In the genomic region with DNA sequence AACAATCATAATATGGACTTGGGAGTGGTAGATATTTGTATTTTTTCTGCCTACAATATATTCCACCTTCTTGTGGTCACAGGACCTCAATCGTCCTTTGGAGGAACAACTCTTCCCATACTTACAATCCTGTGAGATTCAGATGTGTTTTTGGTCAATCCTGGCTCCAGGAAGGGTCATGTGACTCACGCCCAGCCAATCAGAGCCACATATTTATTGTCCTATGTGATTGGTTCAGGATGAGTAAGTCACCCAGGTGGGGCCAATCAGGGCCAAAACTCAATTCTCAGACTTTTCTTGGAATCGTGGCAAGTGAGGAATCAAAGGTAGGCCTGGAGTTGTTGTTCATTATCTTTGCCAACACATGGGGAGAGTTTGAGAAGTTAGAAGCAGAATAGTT, we compare ENCODE assay signal across 15 cellular contexts.
DNase-seq lines count a peak whose midpoint lies in the region; ATAC-seq and TF ChIP-seq lines count a peak whose summit lies in the region.
"Had no signal": no experiment of that assay in that cellular context is flagged by ENCODE, and none has a peak within 500 bp of the region (broad histone marks: within the 10 kb centered on the region; RNA-seq: fewer than 3 reads in every experiment).

No MANE protein-coding gene starts in this region.

- no peaks in the 10 kb centered on the region for H3K9me3 ChIP-seq in WERI-Rb-1 (ENCODE audit: severe bottlenecking)
- H3K9me3 ChIP-seq in testis, result no peaks in the 10 kb centered on the region
- no peaks in the 10 kb centered on the region for H3K9me3 ChIP-seq in aorta (ENCODE audit: control insufficient read depth, low read length)
- H3K9me3 ChIP-seq: BLaER1 treated with 17β-estradiol and CSF1 and Interleukin-3, amounts not matched to agents 10 nM and 100 nM; HAP-1 had no signal

- H3K4me1 ChIP-seq in testis, result no peaks in the 10 kb centered on the region
- H3K4me1 ChIP-seq in aorta (ENCODE audit: control insufficient read depth in 1 of 2, insufficient read depth in 2 of 2, low read length in 2 of 2), result no peaks in the 10 kb centered on the region
- H3K4me1 ChIP-seq: BLaER1 treated with 17β-estradiol and CSF1 and Interleukin-3, amounts not matched to agents 10 nM and 100 nM; HAP-1 had no signal

- H3K27me3 ChIP-seq in WERI-Rb-1 (ENCODE audit: insufficient read depth, low read depth, severe bottlenecking) (no peaks in the 10 kb centered on the region), testis (no peaks in the 10 kb centered on the region), aorta (ENCODE audit: control insufficient read depth in 1 of 2, insufficient read depth in 2 of 2, low read length in 1 of 2) (no peaks in the 10 kb centered on the region)
- H3K27me3 ChIP-seq: BLaER1 treated with 17β-estradiol and CSF1 and Interleukin-3, amounts not matched to agents 10 nM and 100 nM had no signal

- H3K27ac ChIP-seq in WERI-Rb-1 (peak overlapping the region; percentile 65), testis (no peak overlapping the region), aorta (ENCODE audit: low read depth in 1 of 2, low read length in 2 of 2) (no peak overlapping the region)
- H3K27ac ChIP-seq: 22Rv1; BLaER1 treated with 17β-estradiol and CSF1 and Interleukin-3, amounts not matched to agents 10 nM and 100 nM had no signal

- TF ChIP-seq CTCF in WERI-Rb-1 (IDR thresholded peaks at IDR 0.05; ENCODE audit: low read depth, low read length) (no peak), testis (IDR thresholded peaks at IDR 0.05) (no peak)

- 40 to 50% methylated on average over 3 of the region's 3 CpGs for WGBS in testis, 2 donors
- 57 to 58% methylated on average over 3 of the region's 3 CpGs for WGBS in aorta, 2 donors

- no peak for TF ChIP-seq POLR2A in testis (IDR thresholded peaks at IDR 0.05)

- H3K4me3 ChIP-seq in WERI-Rb-1 (ENCODE audit: low read depth, low read length) (no peak overlapping the region), testis (no peak overlapping the region), aorta (ENCODE audit: low read length in 2 of 2) (no peak overlapping the region)
- H3K4me3 ChIP-seq: BLaER1 treated with 17β-estradiol and CSF1 and Interleukin-3, amounts not matched to agents 10 nM and 100 nM; HAP-1 had no signal

- ATAC-seq in GM21528 (IDR thresholded peaks at IDR 0.05; ENCODE audit: low FRiP score, unreplicated experiment), result no peak
- no peak for ATAC-seq in aorta (ENCODE audit: low FRiP score)

- no peaks in the 10 kb centered on the region for H3K36me3 ChIP-seq in WERI-Rb-1
- no peaks in the 10 kb centered on the region for H3K36me3 ChIP-seq in testis (ENCODE audit: low read depth, missing control alignments)
- H3K36me3 ChIP-seq in aorta (ENCODE audit: control insufficient read depth in 1 of 2, insufficient read depth in 2 of 2, low read length in 1 of 2), result no peaks in the 10 kb centered on the region
- H3K36me3 ChIP-seq: BLaER1 treated with 17β-estradiol and CSF1 and Interleukin-3, amounts not matched to agents 10 nM and 100 nM; HAP-1 had no signal

- intact Hi-C loops in testis (cut with DNase I; ENCODE audit: low total_unique reads) (no loop called here), aorta (cut with DNase I) (no loop called here)

- DNase-seq in NCI-H82 (lab: John Stamatoyannopoulos, UW), result peak; percentile 44
- DNase-seq in NCI-H82 treated with DMSO at 0.1 percent for 48 hours (lab: John Stamatoyannopoulos, UW; ENCODE audit: unreplicated experiment), result no peak
- DNase-seq in WERI-Rb-1, result no peak
- peak; percentile 56 for DNase-seq in testis
- DNase-seq in aorta, result no peak
- DNase-seq: CD4-positive, alpha-beta T cell; CD8-positive, alpha-beta memory T cell; DMS 273 treated with DMSO at 0.1 percent for 48 hours; DMS79 treated with DMSO at 0.1 percent for 48 hours; GF-D8; GOT3 had no signal

Comparison
In these comparisons a context has a peak if more than half of its experiments do, and no peak if none do; other contexts are left out.
1. DNase-seq: peak in NCI-H82 (single experiment) and testis (single experiment); none in NCI-H82 treated with DMSO at 0.1 percent for 48 hours (single experiment), WERI-Rb-1 (single experiment) and aorta (0 of 2).